Comparison of ENCODE assay signal across 1 cellular context in the genomic region with DNA sequence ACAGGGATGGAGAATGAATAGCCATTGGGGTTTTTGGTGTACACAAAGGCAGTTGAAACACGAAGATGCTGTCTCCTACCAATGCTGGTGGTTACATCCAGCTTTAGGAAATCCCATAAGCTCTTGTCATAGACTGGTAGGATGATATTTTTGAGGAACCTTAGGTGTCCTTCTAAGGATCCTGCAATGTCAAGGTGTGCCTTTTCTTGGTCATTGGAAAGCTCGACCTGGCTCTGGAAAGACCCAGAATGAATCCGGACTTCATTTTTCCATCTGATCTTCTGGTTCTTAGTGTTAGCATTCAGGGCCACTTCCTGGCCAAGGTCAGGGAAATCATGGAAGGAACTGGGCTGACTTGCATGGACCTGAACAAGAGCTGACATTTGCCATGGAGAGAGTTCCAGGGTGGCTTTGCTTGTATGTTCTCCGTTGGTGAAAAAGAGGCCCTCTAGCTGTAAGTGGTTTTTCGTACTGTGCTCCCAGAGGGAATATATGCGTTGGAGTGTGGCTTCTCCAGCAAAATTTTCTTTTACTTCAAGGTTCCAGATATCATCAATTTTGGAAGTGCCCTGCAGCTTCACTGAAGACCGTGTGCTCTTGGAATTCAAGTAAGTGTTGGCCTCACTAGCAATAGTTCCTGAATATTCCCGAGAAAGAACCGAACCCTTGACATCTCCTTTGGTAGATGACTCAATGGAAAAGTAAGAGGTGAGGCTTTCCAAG.
TF ChIP-seq lines count a peak whose summit lies in the region.

No MANE protein-coding gene starts in this region.

TF ChIP-seq in HepG2, 621 proteins besides CTCF, POLR2A, EP300 and RAD21 (continued from another document and continues in another):
- TF ChIP-seq, protein P1, sequence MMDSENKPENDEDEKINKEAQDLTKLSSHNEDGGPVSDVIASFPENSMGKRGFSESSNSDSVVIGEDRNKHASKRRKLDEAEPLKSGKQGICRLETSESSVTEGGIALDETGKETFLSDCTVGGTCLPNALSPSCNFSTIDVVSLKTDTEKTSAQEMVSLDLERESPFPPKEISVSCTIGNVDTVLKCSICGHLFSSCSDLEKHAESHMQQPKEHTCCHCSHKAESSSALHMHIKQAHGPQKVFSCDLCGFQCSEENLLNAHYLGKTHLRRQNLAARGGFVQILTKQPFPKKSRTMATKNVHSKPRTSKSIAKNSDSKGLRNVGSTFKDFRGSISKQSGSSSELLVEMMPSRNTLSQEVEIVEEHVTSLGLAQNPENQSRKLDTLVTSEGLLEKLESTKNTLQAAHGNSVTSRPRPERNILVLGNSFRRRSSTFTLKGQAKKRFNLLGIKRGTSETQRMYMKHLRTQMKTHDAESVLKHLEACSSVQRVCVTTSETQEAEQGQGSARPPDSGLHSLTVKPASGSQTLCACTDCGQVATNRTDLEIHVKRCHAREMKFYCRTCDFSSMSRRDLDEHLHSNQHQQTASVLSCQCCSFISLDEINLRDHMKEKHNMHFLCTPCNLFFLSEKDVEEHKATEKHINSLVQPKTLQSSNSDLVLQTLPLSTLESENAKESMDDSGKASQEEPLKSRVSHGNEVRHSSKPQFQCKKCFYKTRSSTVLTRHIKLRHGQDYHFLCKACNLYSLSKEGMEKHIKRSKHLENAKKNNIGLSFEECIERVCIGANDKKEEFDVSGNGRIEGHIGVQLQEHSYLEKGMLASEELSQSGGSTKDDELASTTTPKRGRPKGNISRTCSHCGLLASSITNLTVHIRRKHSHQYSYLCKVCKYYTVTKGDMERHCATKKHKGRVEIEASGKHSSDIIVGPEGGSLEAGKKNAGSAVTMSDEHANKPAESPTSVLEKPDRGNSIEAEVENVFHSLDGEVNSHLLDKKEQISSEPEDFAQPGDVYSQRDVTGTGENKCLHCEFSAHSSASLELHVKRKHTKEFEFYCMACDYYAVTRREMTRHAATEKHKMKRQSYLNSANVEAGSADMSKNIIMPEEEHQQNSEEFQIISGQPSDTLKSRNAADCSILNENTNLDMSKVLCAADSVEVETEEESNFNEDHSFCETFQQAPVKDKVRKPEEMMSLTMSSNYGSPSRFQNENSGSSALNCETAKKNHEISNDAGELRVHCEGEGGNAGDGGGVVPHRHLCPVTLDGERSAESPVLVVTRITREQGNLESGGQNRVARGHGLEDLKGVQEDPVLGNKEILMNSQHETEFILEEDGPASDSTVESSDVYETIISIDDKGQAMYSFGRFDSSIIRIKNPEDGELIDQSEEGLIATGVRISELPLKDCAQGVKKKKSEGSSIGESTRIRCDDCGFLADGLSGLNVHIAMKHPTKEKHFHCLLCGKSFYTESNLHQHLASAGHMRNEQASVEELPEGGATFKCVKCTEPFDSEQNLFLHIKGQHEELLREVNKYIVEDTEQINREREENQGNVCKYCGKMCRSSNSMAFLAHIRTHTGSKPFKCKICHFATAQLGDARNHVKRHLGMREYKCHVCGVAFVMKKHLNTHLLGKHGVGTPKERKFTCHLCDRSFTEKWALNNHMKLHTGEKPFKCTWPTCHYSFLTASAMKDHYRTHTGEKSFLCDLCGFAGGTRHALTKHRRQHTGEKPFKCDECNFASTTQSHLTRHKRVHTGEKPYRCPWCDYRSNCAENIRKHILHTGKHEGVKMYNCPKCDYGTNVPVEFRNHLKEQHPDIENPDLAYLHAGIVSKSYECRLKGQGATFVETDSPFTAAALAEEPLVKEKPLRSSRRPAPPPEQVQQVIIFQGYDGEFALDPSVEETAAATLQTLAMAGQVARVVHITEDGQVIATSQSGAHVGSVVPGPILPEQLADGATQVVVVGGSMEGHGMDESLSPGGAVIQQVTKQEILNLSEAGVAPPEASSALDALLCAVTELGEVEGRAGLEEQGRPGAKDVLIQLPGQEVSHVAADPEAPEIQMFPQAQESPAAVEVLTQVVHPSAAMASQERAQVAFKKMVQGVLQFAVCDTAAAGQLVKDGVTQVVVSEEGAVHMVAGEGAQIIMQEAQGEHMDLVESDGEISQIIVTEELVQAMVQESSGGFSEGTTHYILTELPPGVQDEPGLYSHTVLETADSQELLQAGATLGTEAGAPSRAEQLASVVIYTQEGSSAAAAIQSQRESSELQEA (CRISPR knock-in tag; IDR thresholded peaks at IDR 0.05; ENCODE audit: not compliant biosample characterization), result no peak
- TF ChIP-seq KDM4B (CRISPR knock-in tag; IDR thresholded peaks at IDR 0.05) (no peak), RXRB (CRISPR knock-in tag; IDR thresholded peaks at IDR 0.05; ENCODE audit: borderline replicate concordance) (no peak), ARID5B (CRISPR knock-in tag; IDR thresholded peaks at IDR 0.05) (no peak), TAF1 (CRISPR knock-in tag; IDR thresholded peaks at IDR 0.05) (no peak), SIX1 (CRISPR knock-in tag; IDR thresholded peaks at IDR 0.05; ENCODE audit: borderline replicate concordance) (0 out of 2 replicates have a peak, but pooled peaks have one; percentile 13), ELF4 (CRISPR knock-in tag; IDR thresholded peaks at IDR 0.05; ENCODE audit: borderline replicate concordance) (0 out of 2 replicates have a peak, but pooled peaks have one; percentile 23), ZBTB39 (CRISPR knock-in tag; IDR thresholded peaks at IDR 0.05) (no peak), ISL2 (CRISPR knock-in tag; IDR thresholded peaks at IDR 0.05) (no peak; the same call in 1 of the 2 replicates), RBM22 (optimal IDR thresholded peaks at IDR 0.05; ENCODE audit: low read length) (peak; percentile 99), ATF7 (IDR thresholded peaks at IDR 0.05) (no peak), ATF7 (CRISPR knock-in tag; IDR thresholded peaks at IDR 0.05) (no peak), ZBTB7B (CRISPR knock-in tag; IDR thresholded peaks at IDR 0.05) (no peak), ELF1 (CRISPR knock-in tag; IDR thresholded peaks at IDR 0.05) (no peak), ZBTB1 (CRISPR knock-in tag; IDR thresholded peaks at IDR 0.05; ENCODE audit: borderline replicate concordance) (no peak), TP53 (CRISPR knock-in tag; conservative IDR thresholded peaks at IDR 0.05) (no peak), ZNF333 (CRISPR knock-in tag; IDR thresholded peaks at IDR 0.05; ENCODE audit: borderline replicate concordance) (no peak), SOX6 (IDR thresholded peaks at IDR 0.05) (no peak), SOX6 (CRISPR knock-in tag; IDR thresholded peaks at IDR 0.05) (no peak; the same call in 1 of the 2 replicates), U2AF2 (IDR thresholded peaks at IDR 0.05; ENCODE audit: low read depth, low read length) (no peak), ZNF782 (CRISPR knock-in tag; IDR thresholded peaks at IDR 0.05; ENCODE audit: borderline replicate concordance) (no peak), MAX (IDR thresholded peaks at IDR 0.05) (peak; percentile 38; the same call in 1 of the 2 replicates), ZBTB8A (CRISPR knock-in tag; IDR thresholded peaks at IDR 0.05; ENCODE audit: borderline replicate concordance, low read depth) (no peak), NFYC (CRISPR knock-in tag; IDR thresholded peaks at IDR 0.05) (no peak; the same call in 1 of the 2 replicates), ZNF576 (CRISPR knock-in tag; IDR thresholded peaks at IDR 0.05) (no peak), ZNF180 (CRISPR knock-in tag; IDR thresholded peaks at IDR 0.05; ENCODE audit: borderline replicate concordance, low read depth) (no peak), MIER2 (CRISPR knock-in tag; IDR thresholded peaks at IDR 0.05) (no peak), YEATS2 (CRISPR knock-in tag; IDR thresholded peaks at IDR 0.05; ENCODE audit: borderline replicate concordance) (0 out of 2 replicates have a peak, but pooled peaks have one; percentile 5), ZNF766 (CRISPR knock-in tag; IDR thresholded peaks at IDR 0.05; ENCODE audit: borderline replicate concordance) (no peak), AGO1 (IDR thresholded peaks at IDR 0.05; ENCODE audit: low read depth, low read length, poor library complexity, severe bottlenecking) (no peak), FOXM1 (CRISPR knock-in tag; IDR thresholded peaks at IDR 0.05) (no peak)
- TF ChIP-seq, protein P2, sequence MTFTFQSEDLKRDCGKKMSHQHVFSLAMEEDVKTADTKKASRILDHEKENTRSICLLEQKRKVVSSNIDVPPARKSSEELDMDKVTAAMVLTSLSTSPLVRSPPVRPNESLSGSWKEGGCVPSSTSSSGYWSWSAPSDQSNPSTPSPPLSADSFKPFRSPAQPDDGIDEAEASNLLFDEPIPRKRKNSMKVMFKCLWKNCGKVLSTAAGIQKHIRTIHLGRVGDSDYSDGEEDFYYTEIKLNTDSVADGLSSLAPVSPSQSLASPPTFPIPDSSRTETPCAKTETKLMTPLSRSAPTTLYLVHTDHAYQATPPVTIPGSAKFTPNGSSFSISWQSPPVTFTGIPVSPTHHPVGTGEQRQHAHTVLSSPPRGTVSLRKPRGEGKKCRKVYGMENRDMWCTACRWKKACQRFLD (CRISPR knock-in tag; IDR thresholded peaks at IDR 0.05; ENCODE audit: borderline replicate concordance), result no peak
- TF ChIP-seq, protein P3, sequence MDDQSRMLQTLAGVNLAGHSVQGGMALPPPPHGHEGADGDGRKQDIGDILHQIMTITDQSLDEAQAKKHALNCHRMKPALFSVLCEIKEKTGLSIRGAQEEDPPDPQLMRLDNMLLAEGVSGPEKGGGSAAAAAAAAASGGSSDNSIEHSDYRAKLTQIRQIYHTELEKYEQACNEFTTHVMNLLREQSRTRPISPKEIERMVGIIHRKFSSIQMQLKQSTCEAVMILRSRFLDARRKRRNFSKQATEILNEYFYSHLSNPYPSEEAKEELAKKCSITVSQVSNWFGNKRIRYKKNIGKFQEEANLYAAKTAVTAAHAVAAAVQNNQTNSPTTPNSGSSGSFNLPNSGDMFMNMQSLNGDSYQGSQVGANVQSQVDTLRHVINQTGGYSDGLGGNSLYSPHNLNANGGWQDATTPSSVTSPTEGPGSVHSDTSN (CRISPR knock-in tag; IDR thresholded peaks at IDR 0.05; ENCODE audit: borderline replicate concordance), result no peak
- TF ChIP-seq, protein P4, sequence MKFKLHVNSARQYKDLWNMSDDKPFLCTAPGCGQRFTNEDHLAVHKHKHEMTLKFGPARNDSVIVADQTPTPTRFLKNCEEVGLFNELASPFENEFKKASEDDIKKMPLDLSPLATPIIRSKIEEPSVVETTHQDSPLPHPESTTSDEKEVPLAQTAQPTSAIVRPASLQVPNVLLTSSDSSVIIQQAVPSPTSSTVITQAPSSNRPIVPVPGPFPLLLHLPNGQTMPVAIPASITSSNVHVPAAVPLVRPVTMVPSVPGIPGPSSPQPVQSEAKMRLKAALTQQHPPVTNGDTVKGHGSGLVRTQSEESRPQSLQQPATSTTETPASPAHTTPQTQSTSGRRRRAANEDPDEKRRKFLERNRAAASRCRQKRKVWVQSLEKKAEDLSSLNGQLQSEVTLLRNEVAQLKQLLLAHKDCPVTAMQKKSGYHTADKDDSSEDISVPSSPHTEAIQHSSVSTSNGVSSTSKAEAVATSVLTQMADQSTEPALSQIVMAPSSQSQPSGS (CRISPR knock-in tag; IDR thresholded peaks at IDR 0.05), result no peak
- TF ChIP-seq, protein P5, sequence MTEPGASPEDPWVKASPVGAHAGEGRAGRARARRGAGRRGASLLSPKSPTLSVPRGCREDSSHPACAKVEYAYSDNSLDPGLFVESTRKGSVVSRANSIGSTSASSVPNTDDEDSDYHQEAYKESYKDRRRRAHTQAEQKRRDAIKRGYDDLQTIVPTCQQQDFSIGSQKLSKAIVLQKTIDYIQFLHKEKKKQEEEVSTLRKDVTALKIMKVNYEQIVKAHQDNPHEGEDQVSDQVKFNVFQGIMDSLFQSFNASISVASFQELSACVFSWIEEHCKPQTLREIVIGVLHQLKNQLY (CRISPR knock-in tag; IDR thresholded peaks at IDR 0.05), result no peak; the same call in 1 of the 2 replicates
- TF ChIP-seq, protein P6, sequence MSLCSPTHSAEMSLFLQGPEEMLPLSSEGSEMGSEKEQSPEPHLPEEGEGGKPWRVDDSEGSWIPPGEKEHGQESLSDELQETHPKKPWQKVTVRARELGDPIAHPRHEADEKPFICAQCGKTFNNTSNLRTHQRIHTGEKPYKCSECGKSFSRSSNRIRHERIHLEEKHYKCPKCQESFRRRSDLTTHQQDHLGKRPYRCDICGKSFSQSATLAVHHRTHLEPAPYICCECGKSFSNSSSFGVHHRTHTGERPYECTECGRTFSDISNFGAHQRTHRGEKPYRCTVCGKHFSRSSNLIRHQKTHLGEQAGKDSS (CRISPR knock-in tag; IDR thresholded peaks at IDR 0.05; ENCODE audit: borderline replicate concordance, low read depth), result 0 out of 2 replicates have a peak, but pooled peaks have one; percentile 20
